In genomic region chr19:422213-422916, GRCh38 we compare ENCODE assay signal across 27 cellular contexts. TPM values are rescaled to one million over a fixed set of nuclear protein-coding genes. Genes with fewer than 3 reads are reported as not detected.
"Had no signal": no experiment of that assay in that cellular context is flagged by ENCODE, and none has a peak within 500 bp of the region (broad histone marks: within the 10 kb centered on the region; RNA-seq: fewer than 3 reads in every experiment).

No MANE protein-coding gene starts in this region.

- H3K27me3 Mint-ChIP-seq: activated CD4-positive, alpha-beta T cell treated with anti-CD3 and anti-CD28 coated beads, Interleukin-2, amount 10 ng/mL, durations not matched to agents 24 days and 14 days; activated CD8-positive, alpha-beta T cell treated with anti-CD3 and anti-CD28 coated beads for 36 hours; activated naive CD8-positive, alpha-beta T cell treated with anti-CD3 and anti-CD28 coated beads for 36 hours; activated T-helper 17 cell treated with anti-CD3 and anti-CD28 coated beads, Interleukin-2, amount 50 U/mL, for 72 hours had no signal

- H3K4me1 Mint-ChIP-seq: activated CD4-positive, alpha-beta T cell treated with anti-CD3 and anti-CD28 coated beads, Interleukin-2, amount 10 ng/mL, durations not matched to agents 24 days and 14 days; activated naive CD8-positive, alpha-beta T cell treated with anti-CD3 and anti-CD28 coated beads for 36 hours; activated T-helper 17 cell treated with anti-CD3 and anti-CD28 coated beads, Interleukin-2, amount 50 U/mL, for 72 hours had no signal

- ATAC-seq: activated CD8-positive, alpha-beta T cell treated with anti-CD3 and anti-CD28 coated beads for 36 hours; activated T-cell treated with anti-CD3 and anti-CD28 coated beads, Interleukin-2, amount 50 U/mL, for 72 hours; activated T-helper 17 cell treated with anti-CD3 and anti-CD28 coated beads, Interleukin-2, amount 50 U/mL, for 72 hours had no signal

- DNase-seq: activated CD4-positive, alpha-beta T cell treated with anti-CD3 and anti-CD28 coated beads, Interleukin-2, amount 10 ng/mL, durations not matched to agents 24 days and 14 days; activated CD4-positive, alpha-beta T cell treated with anti-CD3 and anti-CD28 coated beads, Interleukin-2, amount 50 U/mL, for 4 hours; activated CD8-positive, alpha-beta T cell treated with anti-CD3 and anti-CD28 coated beads for 36 hours; activated effector memory CD4-positive, alpha-beta T cell treated with anti-CD3 and anti-CD28 coated beads, Interleukin-2, amount 50 U/mL, for 16 hours; activated naive CD4-positive, alpha-beta T cell; activated naive CD4-positive, alpha-beta T cell treated with anti-CD3 and anti-CD28 coated beads, Interleukin-2, amount 50 U/mL, for 16 hours; activated naive CD8-positive, alpha-beta T cell treated with anti-CD3 and anti-CD28 coated beads for 36 hours; activated T-cell treated with anti-CD3 and anti-CD28 coated beads, Interleukin-2, amount 50 U/mL, for 1 hour; activated T-cell treated with anti-CD3 and anti-CD28 coated beads, Interleukin-2, amount 50 U/mL, for 72 hours; amniotic stem cell; aorta; brain microvascular endothelial cell; central memory CD4-positive, alpha-beta T cell; Karpas-422; KBM-7; NCI-H1105; NCI-H1417 treated with DMSO at 0.1 percent for 48 hours; NCI-H187 treated with DMSO at 0.1 percent for 48 hours; NCI-H2081; NCI-H226; NCI-H524 treated with DMSO at 0.1 percent for 48 hours; Peyer's patch; RPMI8226 had no signal

- H3K27ac Mint-ChIP-seq: activated CD4-positive, alpha-beta T cell treated with anti-CD3 and anti-CD28 coated beads, Interleukin-2, amount 10 ng/mL, durations not matched to agents 24 days and 14 days; activated CD8-positive, alpha-beta T cell treated with anti-CD3 and anti-CD28 coated beads for 36 hours; activated naive CD8-positive, alpha-beta T cell treated with anti-CD3 and anti-CD28 coated beads for 36 hours; activated T-cell treated with anti-CD3 and anti-CD28 coated beads, Interleukin-2, amount 50 U/mL, for 72 hours; activated T-helper 17 cell treated with anti-CD3 and anti-CD28 coated beads, Interleukin-2, amount 50 U/mL, for 72 hours; T-helper 1 cell treated with Interleukin-12 subunit alpha and Interleukin-12 subunit beta and Interleukin-4 antibody, amounts not matched to agents 30 μg/mL and 1 μg/mL, for 36 hours; T-helper 2 cell treated with Interferon-gamma antibody and Interleukin-4, amounts not matched to agents 5 μg/mL and 100 μg/mL, for 36 hours had no signal

- H3K4me3 Mint-ChIP-seq: activated CD4-positive, alpha-beta T cell treated with anti-CD3 and anti-CD28 coated beads, Interleukin-2, amount 10 ng/mL, durations not matched to agents 24 days and 14 days; activated CD8-positive, alpha-beta T cell treated with anti-CD3 and anti-CD28 coated beads for 36 hours; activated naive CD8-positive, alpha-beta T cell treated with anti-CD3 and anti-CD28 coated beads for 36 hours; activated T-cell treated with anti-CD3 and anti-CD28 coated beads, Interleukin-2, amount 50 U/mL, for 72 hours; activated T-helper 17 cell treated with anti-CD3 and anti-CD28 coated beads, Interleukin-2, amount 50 U/mL, for 72 hours; T-helper 1 cell treated with Interleukin-12 subunit alpha and Interleukin-12 subunit beta and Interleukin-4 antibody, amounts not matched to agents 30 μg/mL and 1 μg/mL, for 36 hours; T-helper 2 cell treated with Interferon-gamma antibody and Interleukin-4, amounts not matched to agents 5 μg/mL and 100 μg/mL, for 36 hours had no signal

- H3K9me3 Mint-ChIP-seq: activated CD4-positive, alpha-beta T cell treated with anti-CD3 and anti-CD28 coated beads, Interleukin-2, amount 10 ng/mL, durations not matched to agents 24 days and 14 days; activated CD8-positive, alpha-beta T cell treated with anti-CD3 and anti-CD28 coated beads for 36 hours; activated naive CD8-positive, alpha-beta T cell treated with anti-CD3 and anti-CD28 coated beads for 36 hours; activated T-cell treated with anti-CD3 and anti-CD28 coated beads, Interleukin-2, amount 50 U/mL, for 72 hours; activated T-helper 17 cell treated with anti-CD3 and anti-CD28 coated beads, Interleukin-2, amount 50 U/mL, for 72 hours; T-helper 1 cell treated with Interleukin-12 subunit alpha and Interleukin-12 subunit beta and Interleukin-4 antibody, amounts not matched to agents 30 μg/mL and 1 μg/mL, for 36 hours; T-helper 2 cell treated with Interferon-gamma antibody and Interleukin-4, amounts not matched to agents 5 μg/mL and 100 μg/mL, for 36 hours had no signal

- H3K36me3 Mint-ChIP-seq: activated naive CD8-positive, alpha-beta T cell treated with anti-CD3 and anti-CD28 coated beads for 36 hours had no signal

RNA-seq across cellular contexts. Expression of gene C2CD4C, which starts 13.4 kb away (rescaled TPM):
- total RNA-seq: activated CD8-positive, alpha-beta memory T cell treated with anti-CD3 and anti-CD28 coated beads for 36 hours had no signal
- polyA plus RNA-seq: aorta had no signal

RNA-seq across cellular contexts. Expression of gene SHC2, which starts 38.5 kb away (rescaled TPM):
- total RNA-seq: activated CD4-positive, alpha-beta T cell treated with anti-CD3 and anti-CD28 coated beads, Interleukin-2, amount 10 ng/mL, durations not matched to agents 24 days and 14 days; activated CD8-positive, alpha-beta memory T cell treated with anti-CD3 and anti-CD28 coated beads for 36 hours had no signal
